In the genomic region with DNA sequence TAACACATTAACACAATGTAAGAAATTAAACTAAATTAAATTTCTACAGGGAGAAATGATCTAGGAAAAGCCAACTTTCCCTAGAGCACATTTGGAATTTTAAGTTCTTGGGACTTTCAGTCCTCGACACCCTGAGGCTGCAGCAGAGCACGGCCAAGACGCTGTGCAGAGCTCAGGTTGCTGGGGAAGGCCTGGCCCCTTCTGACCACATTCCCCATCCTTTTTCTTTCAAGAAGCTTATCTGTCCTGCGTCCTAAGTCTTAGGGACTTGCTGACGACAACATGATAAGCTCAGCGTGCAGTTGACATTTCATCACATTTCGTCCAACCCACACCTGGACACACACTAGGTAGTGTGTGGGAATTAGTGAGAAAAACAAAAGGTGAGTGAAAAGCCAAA, we compare ENCODE assay signal across 22 cellular contexts.
DNase-seq lines count a peak whose midpoint lies in the region; ATAC-seq, FAIRE-seq and TF ChIP-seq lines count a peak whose summit lies in the region.
"Had no signal": no experiment of that assay in that cellular context is flagged by ENCODE, and none has a peak within 500 bp of the region (broad histone marks: within the 10 kb centered on the region; RNA-seq: fewer than 3 reads in every experiment).

No MANE protein-coding gene starts in this region.

- H3K27me3 ChIP-seq in K562 (ENCODE audit: control insufficient read depth in 2 of 2, insufficient read depth in 2 of 2, low read length in 2 of 2), result no peaks in the 10 kb centered on the region
- H3K27me3 ChIP-seq in PC-9 (ENCODE audit: insufficient read depth, low read depth), result peaks cover 8% of the 10 kb centered on the region; the same call in 1 of the 2 replicates
- H3K27me3 ChIP-seq: BLaER1 had no signal

- H4K20me1 ChIP-seq in K562 (replicated peaks; ENCODE audit: control insufficient read depth, insufficient read depth, low read length) (no peaks in the 10 kb centered on the region), PC-9 (ENCODE audit: insufficient read depth) (no peaks in the 10 kb centered on the region)
- H4K20me1 ChIP-seq: BLaER1 had no signal

- no peak for TF ChIP-seq POLR2A in K562 (conservative IDR thresholded peaks at IDR 0.05)

- H3K9me3 ChIP-seq in K562 (replicated peaks; ENCODE audit: control insufficient read depth, insufficient read depth, low read depth, low read length) (no peaks in the 10 kb centered on the region), PC-9 (ENCODE audit: insufficient read depth, low read depth) (peaks cover 3% of the 10 kb centered on the region; the same call in 1 of the 2 replicates)
- H3K9me3 ChIP-seq: HAP-1 had no signal

- H3K4me1 ChIP-seq in K562 (replicated peaks in 1 of 2; ENCODE audit: control insufficient read depth in 2 of 2, insufficient read depth in 2 of 2, low read length in 2 of 2), result no peaks in the 10 kb centered on the region
- H3K4me1 ChIP-seq in PC-9 (replicated peaks; ENCODE audit: insufficient read depth), result no peaks in the 10 kb centered on the region
- H3K4me1 ChIP-seq: HAP-1 had no signal

- H3K4me3 ChIP-seq in K562 (no peak overlapping the region), PC-9 (no peak overlapping the region)
- H3K4me3 ChIP-seq: BLaER1, GM23248, HAP-1 had no signal

- H3K9me1 ChIP-seq in K562 (ENCODE audit: control insufficient read depth, insufficient read depth, low read length), result no peaks in the 10 kb centered on the region

- DNase-seq in NCI-H82 (lab: John Stamatoyannopoulos, UW) (peak; percentile 79), K562 (ENCODE audit: extremely low read depth in 1 of 4, low spot score in 3 of 4) (no peak), left lobe of liver (ENCODE audit: low spot score) (no peak), AG20443 (ENCODE audit: low spot score) (no peak), PC-9 (no peak)
- DNase-seq: CD4-positive, alpha-beta T cell; CD8-positive, alpha-beta memory T cell; DMS 273 treated with DMSO at 0.1 percent for 48 hours; DMS79; EL; GF-D8; GM23248; HFFc6 had no signal

- no peak for TF ChIP-seq EP300 in K562 (IDR thresholded peaks at IDR 0.05; ENCODE audit: low read length)

- BruUV-seq in K562 (replicated peaks; lab: Mats Ljungman, UMichigan), result no TSS peak
- BruUV-seq in PC-9 (replicated peaks; lab: Mats Ljungman, UMichigan), result no TSS peak

- no peaks in the 10 kb centered on the region for H3K79me2 ChIP-seq in K562 (ENCODE audit: control insufficient read depth, insufficient read depth, low read length)
- no peaks in the 10 kb centered on the region for H3K79me2 ChIP-seq in PC-9 (ENCODE audit: low read depth)

- POLR2A ChIA-PET in K562 (lab: Yijun Ruan, JAX) (interaction anchor here (0.5 to 1.5 kb wide), 2 partner anchors 22 to 282 kb away, joined by 3 read pairs; no protein-coding TSS in a partner anchor), PC-9 (lab: Charles Lee; ENCODE audit: unreplicated experiment) (no interaction called here)

- intact Hi-C loops in K562 (cut with micrococcal nuclease), result no loop called here
- intact Hi-C loops in PC-9 (cut with micrococcal nuclease; ENCODE audit: unreplicated experiment), result no loop called here

- WGBS in K562 (ENCODE audit: insufficient coverage, low coverage, missing lambda C conversion rate), result under 1% methylated on average over 7 of the region's 7 CpGs

- no peaks in the 10 kb centered on the region for H3F3A ChIP-seq in PC-9 (ENCODE audit: insufficient read depth, low read depth)

- no peaks in the 10 kb centered on the region for H3K9me2 ChIP-seq in PC-9 (ENCODE audit: insufficient read depth)

- H2AFZ ChIP-seq in K562 (ENCODE audit: low read depth, low read length) (no peak overlapping the region), PC-9 (no peak overlapping the region)
- H2AFZ ChIP-seq: GM23248 had no signal

- CTCF ChIA-PET in K562 (lab: Yijun Ruan, JAX; ENCODE audit: low intra/inter-chr PET ratio) (no interaction called here), PC-9 (lab: Charles Lee) (no interaction called here)

- H3K9ac ChIP-seq in K562 (ENCODE audit: insufficient read depth in 1 of 2, low read depth in 2 of 2, low read length in 2 of 2), result no peak overlapping the region
- H3K9ac ChIP-seq: BLaER1, GM23248 had no signal

- H3K4me2 ChIP-seq in K562 (ENCODE audit: insufficient read depth, low read length) (no peak overlapping the region), PC-9 (no peak overlapping the region)
- H3K4me2 ChIP-seq: BLaER1 had no signal

- ATAC-seq in K562, result peak; percentile 60; the same call in 2 of the 3 replicates
- ATAC-seq in left lobe of liver, result peak; percentile 56
- no peak for ATAC-seq in GM18519 (IDR thresholded peaks at IDR 0.05; ENCODE audit: low FRiP score, unreplicated experiment)
- ATAC-seq in HG03521 (IDR thresholded peaks at IDR 0.05; ENCODE audit: unreplicated experiment), result no peak

- TF ChIP-seq RAD21 in K562 (CRISPR knock-in tag; conservative IDR thresholded peaks at IDR 0.05 in 1 of 2, IDR thresholded peaks at IDR 0.05 in 1 of 2), result no peak

- no peak for FAIRE-seq in K562 (lab: Jason Lieb, UNC)
- FAIRE-seq: D721Med, GM12891, GM18507, H54 had no signal

- TF ChIP-seq CTCF in K562 (IDR thresholded peaks at IDR 0.05 in 2 of 3, conservative IDR thresholded peaks at IDR 0.05 in 1 of 3; ENCODE audit: insufficient read depth in 2 of 3, low read depth in 1 of 3, low read length in 3 of 3) (no peak), PC-9 (conservative IDR thresholded peaks at IDR 0.05) (no peak)

- in situ Hi-C loops in K562 (cut with MboI), result no loop called here

- H3K27ac ChIP-seq in K562 (ENCODE audit: extremely low read depth, low read depth, low read length) (no peak overlapping the region), PC-9 (no peak overlapping the region)
- H3K27ac ChIP-seq: BLaER1, C4-2B, GM23248 had no signal

- H3K36me3 ChIP-seq in K562 (ENCODE audit: control insufficient read depth, insufficient read depth, low read length) (no peaks in the 10 kb centered on the region), PC-9 (ENCODE audit: low read depth) (no peaks in the 10 kb centered on the region)
- H3K36me3 ChIP-seq: BLaER1, HAP-1 had no signal

TF ChIP-seq in K562, 482 proteins besides CTCF, POLR2A, EP300 and RAD21:
- no peak for TF ChIP-seq LARP7 (IDR thresholded peaks at IDR 0.05)
- TF ChIP-seq PHB (CRISPR knock-in tag; IDR thresholded peaks at IDR 0.05), result no peak
- no peak for TF ChIP-seq KLF16 (IDR thresholded peaks at IDR 0.05)
- TF ChIP-seq ZNF311 (CRISPR knock-in tag; IDR thresholded peaks at IDR 0.05), result no peak
- TF ChIP-seq GATAD2A (IDR thresholded peaks at IDR 0.05), result no peak
- TF ChIP-seq, protein P1, sequence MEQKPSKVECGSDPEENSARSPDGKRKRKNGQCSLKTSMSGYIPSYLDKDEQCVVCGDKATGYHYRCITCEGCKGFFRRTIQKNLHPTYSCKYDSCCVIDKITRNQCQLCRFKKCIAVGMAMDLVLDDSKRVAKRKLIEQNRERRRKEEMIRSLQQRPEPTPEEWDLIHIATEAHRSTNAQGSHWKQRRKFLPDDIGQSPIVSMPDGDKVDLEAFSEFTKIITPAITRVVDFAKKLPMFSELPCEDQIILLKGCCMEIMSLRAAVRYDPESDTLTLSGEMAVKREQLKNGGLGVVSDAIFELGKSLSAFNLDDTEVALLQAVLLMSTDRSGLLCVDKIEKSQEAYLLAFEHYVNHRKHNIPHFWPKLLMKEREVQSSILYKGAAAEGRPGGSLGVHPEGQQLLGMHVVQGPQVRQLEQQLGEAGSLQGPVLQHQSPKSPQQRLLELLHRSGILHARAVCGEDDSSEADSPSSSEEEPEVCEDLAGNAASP (IDR thresholded peaks at IDR 0.05), result no peak
- no peak for TF ChIP-seq CHAMP1 (IDR thresholded peaks at IDR 0.05)
- no peak for TF ChIP-seq HDAC8 (tag; IDR thresholded peaks at IDR 0.05)
- no peak for TF ChIP-seq CLOCK (CRISPR knock-in tag; IDR thresholded peaks at IDR 0.05; ENCODE audit: borderline replicate concordance)
- TF ChIP-seq SIN3B (IDR thresholded peaks at IDR 0.05; ENCODE audit: low read depth), result no peak

Comparison
In these comparisons a context has a peak if more than half of its experiments do, and no peak if none do; other contexts are left out.
1. ATAC-seq: peak in K562 (single experiment) and left lobe of liver (single experiment); none in GM18519 (single experiment) and HG03521 (single experiment).